ENCODE assay signal across 26 cellular contexts in genomic region chr14:37550511-37550910, GRCh38. TPM values are rescaled to one million over a fixed set of nuclear protein-coding genes. Genes with fewer than 3 reads are reported as not detected.
DNase-seq lines count a peak whose midpoint lies in the region; ATAC-seq, FAIRE-seq and TF ChIP-seq lines count a peak whose summit lies in the region.
"Had no signal": no experiment of that assay in that cellular context is flagged by ENCODE, and none has a peak within 500 bp of the region (broad histone marks: within the 10 kb centered on the region; RNA-seq: fewer than 3 reads in every experiment).

No MANE protein-coding gene starts in this region.

- no peak overlapping the region for H3K14ac ChIP-seq in IMR-90 (replicated peaks; ENCODE audit: low read depth, low read length)

- H3K56ac ChIP-seq in IMR-90 (ENCODE audit: extremely low read depth, insufficient read depth, low read length): no peak overlapping the region

- H3K36me3 Mint-ChIP-seq in MCF 10A (ENCODE audit: insufficient read depth, unreplicated experiment): no peaks in the 10 kb centered on the region
- no peaks in the 10 kb centered on the region for H3K36me3 Mint-ChIP-seq in CD4-positive, alpha-beta memory T cell
- H3K36me3 Mint-ChIP-seq: CD4-positive, CD25-positive, alpha-beta regulatory T cell; natural killer cell treated with Interleukin-12 subunit alpha and Interleukin-12 subunit beta and Interleukin-15 and Interleukin-18, amount 100 ng/mL, for 72 hours had no signal

- no peaks in the 10 kb centered on the region for H3K9me3 Mint-ChIP-seq in MCF 10A (ENCODE audit: unreplicated experiment)
- H3K9me3 Mint-ChIP-seq in CD4-positive, alpha-beta memory T cell: peaks cover 0 to 16% (median 10%) of the 10 kb centered on the region in 8 donors

- no peak overlapping the region for H3K4me2 ChIP-seq in IMR-90 (ENCODE audit: low read depth, low read length)

- H3K4me1 ChIP-seq in IMR-90 (ENCODE audit: control insufficient read depth, insufficient read depth, low read length) (peaks cover 2% of the 10 kb centered on the region; the same call in 1 of the 2 replicates), pancreas (peaks cover 0 to 12% (median 7%) of the 10 kb centered on the region in 3 donors), left ventricle myocardium inferior (no peaks in the 10 kb centered on the region)
- H3K4me1 ChIP-seq in CD4-positive, alpha-beta memory T cell (ENCODE audit: insufficient read depth, low read length): no peaks in the 10 kb centered on the region

- no peak for TF ChIP-seq RAD21 in IMR-90 (IDR thresholded peaks at IDR 0.05; ENCODE audit: low read length)

- H3K18ac ChIP-seq in IMR-90 (ENCODE audit: low read depth, low read length): no peak overlapping the region

- H4K8ac ChIP-seq in IMR-90 (ENCODE audit: low read depth in 2 of 2, low read length in 2 of 2): no peak overlapping the region

- H3K9ac ChIP-seq in IMR-90 (ENCODE audit: low read depth, low read length): no peak overlapping the region

- no peak for TF ChIP-seq POLR2A in IMR-90 (IDR thresholded peaks at IDR 0.05; ENCODE audit: low read depth, low read length)

- no peak overlapping the region for H3K4ac ChIP-seq in IMR-90 (ENCODE audit: low read depth, low read length)

- no peak overlapping the region for H4K91ac ChIP-seq in IMR-90 (ENCODE audit: insufficient read depth, low read depth, low read length)

- H3K36me3 ChIP-seq in BJ (ENCODE audit: control insufficient read depth, insufficient read depth, low read length) (no peaks in the 10 kb centered on the region), IMR-90 (ENCODE audit: control insufficient read depth, insufficient read depth, low read length) (no peaks in the 10 kb centered on the region), pancreas (no peaks in the 10 kb centered on the region), left ventricle myocardium inferior (peaks cover 5% of the 10 kb centered on the region)
- H3K36me3 ChIP-seq in CD4-positive, alpha-beta memory T cell (ENCODE audit: insufficient read depth, low read length): no peaks in the 10 kb centered on the region

- no peak overlapping the region for H2AK9ac ChIP-seq in IMR-90 (replicated peaks; ENCODE audit: low read depth, low read length, poor library complexity)

- POLR2A ChIA-PET in BJ (lab: Charles Lee): interaction anchor here (0.6 kb wide), 1 partner anchor 106 kb away, joined by 4 read pairs; no protein-coding TSS in a partner anchor
- POLR2A ChIA-PET in IMR-90 (lab: Charles Lee; ENCODE audit: unreplicated experiment): no interaction called here
- POLR2A ChIA-PET in MCF 10A (lab: Yijun Ruan, JAX): interaction anchor here (0.7 to 1.1 kb wide), 2 partner anchors 13 to 19 kb away, joined by 3 read pairs; no protein-coding TSS in a partner anchor
- POLR2A ChIA-PET in CD4-positive, alpha-beta memory T cell (lab: Charles Lee; ENCODE audit: partially characterized antibody): no interaction called here

- H3K4me3 ChIP-seq in BJ (ENCODE audit: low read depth, low read length): no peak overlapping the region
- no peak overlapping the region for H3K4me3 ChIP-seq in IMR-90 (ENCODE audit: insufficient read depth, low read depth, low read length)
- H3K4me3 ChIP-seq in choroid plexus epithelial cell (ENCODE audit: low read depth, low read length): no peak overlapping the region
- no peak overlapping the region for H3K4me3 ChIP-seq in pancreas
- no peak overlapping the region for H3K4me3 ChIP-seq in left ventricle myocardium inferior
- H3K4me3 ChIP-seq in CD4-positive, alpha-beta memory T cell (ENCODE audit: low read length in 2 of 2): no peak overlapping the region

- peak; percentile 87 for ATAC-seq in IMR-90 (ENCODE audit: low read depth)
- ATAC-seq in pancreas: no peak
- ATAC-seq: natural killer cell treated with Interleukin-12 subunit alpha and Interleukin-12 subunit beta and Interleukin-15 and Interleukin-18, amount 100 ng/mL, for 72 hours had no signal

- no TSS peak for BruUV-seq in IMR-90 (replicated peaks; lab: Mats Ljungman, UMichigan)
- BruUV-seq in MCF 10A (replicated peaks; lab: Mats Ljungman, UMichigan): no TSS peak

- H3K4me3 Mint-ChIP-seq in MCF 10A (ENCODE audit: unreplicated experiment): no peak overlapping the region
- no peak overlapping the region for H3K4me3 Mint-ChIP-seq in CD4-positive, alpha-beta memory T cell
- H3K4me3 Mint-ChIP-seq: CD4-positive, CD25-positive, alpha-beta regulatory T cell; natural killer cell treated with Interleukin-12 subunit alpha and Interleukin-12 subunit beta and Interleukin-15 and Interleukin-18, amount 100 ng/mL, for 72 hours; stimulated activated naive CD8-positive, alpha-beta T cell treated with anti-CD3 and anti-CD28 coated beads, Interleukin-15, Interleukin-2, amounts not matched to agents 100 ng/mL and 50 ng/mL, for 24 hours had no signal

- H2AK5ac ChIP-seq in IMR-90 (ENCODE audit: low read depth, low read length): no peak overlapping the region

- CTCF ChIA-PET in BJ (lab: Yijun Ruan, JAX): no interaction called here
- CTCF ChIA-PET in IMR-90 (lab: Yijun Ruan, JAX): no interaction called here
- CTCF ChIA-PET in MCF 10A (lab: Yijun Ruan, JAX): no interaction called here
- CTCF ChIA-PET in CD4-positive, alpha-beta memory T cell (lab: Charles Lee; ENCODE audit: partially characterized antibody): no interaction called here

- no peak overlapping the region for H4K5ac ChIP-seq in IMR-90 (ENCODE audit: low read depth, low read length)

- no peak overlapping the region for H3K27ac Mint-ChIP-seq in MCF 10A (ENCODE audit: low read depth, unreplicated experiment)
- H3K27ac Mint-ChIP-seq in CD4-positive, alpha-beta memory T cell: no peak overlapping the region
- H3K27ac Mint-ChIP-seq: CD4-positive, CD25-positive, alpha-beta regulatory T cell; natural killer cell treated with Interleukin-12 subunit alpha and Interleukin-12 subunit beta and Interleukin-15 and Interleukin-18, amount 100 ng/mL, for 72 hours; stimulated activated naive CD8-positive, alpha-beta T cell treated with anti-CD3 and anti-CD28 coated beads, Interleukin-15, Interleukin-2, amounts not matched to agents 100 ng/mL and 50 ng/mL, for 24 hours had no signal

- no peak overlapping the region for H3K27ac ChIP-seq in IMR-90 (ENCODE audit: insufficient read depth, low read length)
- H3K27ac ChIP-seq in pancreas: no peak overlapping the region
- H3K27ac ChIP-seq in left ventricle myocardium inferior (replicated peaks): no peak overlapping the region
- no peak overlapping the region for H3K27ac ChIP-seq in CD4-positive, alpha-beta memory T cell (ENCODE audit: low read depth, low read length)

- H3K9me1 ChIP-seq in IMR-90 (ENCODE audit: insufficient read depth, low read length): peaks cover 3% of the 10 kb centered on the region; the same call in 1 of the 2 replicates

- DNase-seq in BJ (ENCODE audit: low read depth): peak; percentile 78
- peak; percentile 88 for DNase-seq in IMR-90
- DNase-seq in choroid plexus epithelial cell (ENCODE audit: low read depth): peak; percentile 81
- DNase-seq in pancreas: no peak
- DNase-seq in left ventricle myocardium inferior: no peak
- no peak for DNase-seq in MCF 10A (ENCODE audit: unreplicated experiment)
- no peak for DNase-seq in CD4-positive, alpha-beta memory T cell
- DNase-seq in AML-193 (lab: John Stamatoyannopoulos, UW): no peak
- DNase-seq: activated CD4-positive, alpha-beta T cell treated with anti-CD3 and anti-CD28 coated beads, Interleukin-2, amount 50 U/mL, for 1 hour; activated CD8-positive, alpha-beta memory T cell treated with anti-CD3 and anti-CD28 coated beads, Interleukin-2, amount 50 U/mL, for 48 hours; activated effector memory CD4-positive, alpha-beta T cell treated with anti-CD3 and anti-CD28 coated beads, Interleukin-2, amount 50 U/mL, for 16 hours; amniotic stem cell; CD4-positive, CD25-positive, alpha-beta regulatory T cell; cerebellar nuclear complex; DMS153; effector memory CD4-positive, alpha-beta T cell; hippocampal formation; KG1; mesendoderm; NCI-H1105; NCI-H524 treated with DMSO at 0.1 percent for 48 hours; trophoblast cell had no signal

- H2BK5ac ChIP-seq in IMR-90 (ENCODE audit: low read depth, low read length, poor library complexity, severe bottlenecking): no peak overlapping the region

- FAIRE-seq in pancreas (lab: Jason Lieb, UNC): peak; percentile 17

- H3K27me3 ChIP-seq in BJ (ENCODE audit: control insufficient read depth, insufficient read depth, low read length) (no peaks in the 10 kb centered on the region), IMR-90 (ENCODE audit: control insufficient read depth, insufficient read depth, low read length) (no peaks in the 10 kb centered on the region), pancreas (peaks cover 0 to 3% (median 0%) of the 10 kb centered on the region in 4 donors), left ventricle myocardium inferior (ENCODE audit: low read depth) (no peaks in the 10 kb centered on the region)
- no peaks in the 10 kb centered on the region for H3K27me3 ChIP-seq in CD4-positive, alpha-beta memory T cell (ENCODE audit: insufficient read depth, low read length)

- no peak overlapping the region for H3K23ac ChIP-seq in IMR-90 (ENCODE audit: low read depth, low read length)

- TF ChIP-seq CTCF in BJ (IDR thresholded peaks at IDR 0.05; ENCODE audit: insufficient read depth, low read depth, low read length): no peak
- no peak for TF ChIP-seq CTCF in IMR-90 (conservative IDR thresholded peaks at IDR 0.05; ENCODE audit: low read depth, low read length)
- TF ChIP-seq CTCF in choroid plexus epithelial cell (conservative IDR thresholded peaks at IDR 0.05; ENCODE audit: low read depth, low read length): no peak
- no peak for TF ChIP-seq CTCF in pancreas (IDR thresholded peaks at IDR 0.05)
- no peak for TF ChIP-seq CTCF in left ventricle myocardium inferior (IDR thresholded peaks at IDR 0.05; ENCODE audit: borderline replicate concordance)
- no peak for TF ChIP-seq CTCF in MCF 10A (IDR thresholded peaks at IDR 0.05; ENCODE audit: unreplicated experiment)

- H3K79me1 ChIP-seq in IMR-90 (ENCODE audit: low read depth in 1 of 2, low read length in 2 of 2): no peaks in the 10 kb centered on the region

- in situ Hi-C loops in IMR-90 (cut with MboI; ENCODE audit: low sequenced_read_pairs): no loop called here

- peaks cover 4% of the 10 kb centered on the region; the same call in 1 of the 2 replicates for H3K9me3 ChIP-seq in IMR-90 (ENCODE audit: control insufficient read depth, insufficient read depth, low read length)
- no peaks in the 10 kb centered on the region for H3K9me3 ChIP-seq in pancreas
- H3K9me3 ChIP-seq in left ventricle myocardium inferior (replicated peaks): peaks cover 22% of the 10 kb centered on the region
- peaks cover 0 to 3% of the 10 kb centered on the region in 2 donors for H3K9me3 ChIP-seq in CD4-positive, alpha-beta memory T cell (ENCODE audit: control insufficient read depth in 1 of 2, low read length in 2 of 2)

- H2AFZ ChIP-seq in IMR-90 (replicated peaks; ENCODE audit: low read length, poor library complexity): no peak overlapping the region

- dilution Hi-C loops in IMR-90 (cut with HindIII; ENCODE audit: low sequenced_read_pairs, unreplicated experiment): no loop called here

- intact Hi-C loops in IMR-90 (cut with micrococcal nuclease): no loop called here
- intact Hi-C loops in pancreas (cut with DNase I): no loop called here
- intact Hi-C loops in left ventricle myocardium inferior (cut with micrococcal nuclease): no loop called here
- intact Hi-C loops in MCF 10A (cut with micrococcal nuclease): no loop called here
- intact Hi-C loops in CD4-positive, alpha-beta memory T cell (cut with micrococcal nuclease): no loop called here

- no peaks in the 10 kb centered on the region for H4K20me1 ChIP-seq in IMR-90 (ENCODE audit: insufficient read depth, low read length)

- H3K27me3 Mint-ChIP-seq in MCF 10A (ENCODE audit: insufficient read depth, unreplicated experiment): no peaks in the 10 kb centered on the region
- H3K27me3 Mint-ChIP-seq in CD4-positive, alpha-beta memory T cell: no peaks in the 10 kb centered on the region
- H3K27me3 Mint-ChIP-seq: CD4-positive, CD25-positive, alpha-beta regulatory T cell; natural killer cell treated with Interleukin-12 subunit alpha and Interleukin-12 subunit beta and Interleukin-15 and Interleukin-18, amount 100 ng/mL, for 72 hours; stimulated activated naive CD8-positive, alpha-beta T cell treated with anti-CD3 and anti-CD28 coated beads, Interleukin-15, Interleukin-2, amounts not matched to agents 100 ng/mL and 50 ng/mL, for 24 hours had no signal

- no peak overlapping the region for H2BK15ac ChIP-seq in IMR-90 (ENCODE audit: low read depth, low read length)

- H3K4me1 Mint-ChIP-seq in MCF 10A (ENCODE audit: insufficient read depth, unreplicated experiment): no peaks in the 10 kb centered on the region
- no peaks in the 10 kb centered on the region for H3K4me1 Mint-ChIP-seq in CD4-positive, alpha-beta memory T cell
- H3K4me1 Mint-ChIP-seq: CD4-positive, CD25-positive, alpha-beta regulatory T cell had no signal

- H2BK20ac ChIP-seq in IMR-90 (ENCODE audit: low read depth, low read length): no peak overlapping the region

- no CpG with 5 or more reads among the region's 5 CpGs for WGBS in IMR-90 (ENCODE audit: extremely low coverage in 2 of 2, insufficient read length in 1 of 2), 2 experiments
- 61 to 72% methylated on average over 5 of the region's 5 CpGs for WGBS in pancreas, 2 donors

- H2BK120ac ChIP-seq in IMR-90 (ENCODE audit: low read depth, low read length): no peak overlapping the region

RNA-seq across cellular contexts. Expression of gene FOXA1, which starts 44.5 kb away (rescaled TPM):
- 0.04 and 0.10 TPM in 2 replicates for polyA plus RNA-seq in BJ (2011; rRNA removed)
- polyA minus RNA-seq in BJ (2011; rRNA and poly(A)+ RNA removed): 0.09 TPM in 1 of 2 replicates, not detected in the other
- total RNA-seq in IMR-90 (2012; rRNA removed): under 0.01 and 0.18 TPM in 2 replicates
- 0.09 and 0.31 TPM in 2 replicates for polyA plus RNA-seq in IMR-90 (2012; rRNA removed)
- 0.04 and 0.36 TPM in 2 replicates for polyA plus RNA-seq in IMR-90 (2012; cell fraction: cytosol; rRNA removed)
- polyA plus RNA-seq in IMR-90 (2012; cell fraction: nucleus; rRNA removed; ENCODE audit: low replicate concordance): 0.30 and 0.38 TPM in 2 replicates
- 1 to 10 TPM in 1 of 6 donors, under 1 TPM in 5; 0.34 to 1.4 (median 0.53) TPM for total RNA-seq in pancreas
- polyA plus RNA-seq in pancreas: under 1 TPM; 0.12 to 0.15 TPM
- not detected for total RNA-seq in left ventricle myocardium inferior
- total RNA-seq in MCF 10A (2022): 8.6 and 11.2 TPM in 2 replicates
- total RNA-seq in CD4-positive, alpha-beta memory T cell: not detected
- not detected for polyA plus RNA-seq in CD4-positive, alpha-beta memory T cell
- total RNA-seq: natural killer cell treated with Interleukin-12 subunit alpha and Interleukin-12 subunit beta and Interleukin-15 and Interleukin-18, amount 100 ng/mL, for 72 hours; skeletal muscle tissue; T-helper 1 cell treated with Interleukin-12 subunit alpha and Interleukin-12 subunit beta and Interleukin-4 antibody, amounts not matched to agents 30 ng/mL and 1 ng/mL, for 36 hours had no signal
- polyA plus RNA-seq: CD4-positive, CD25-positive, alpha-beta regulatory T cell had no signal

RNA-seq across cellular contexts. Expression of gene TTC6, which starts 44.9 kb away (rescaled TPM):
- polyA plus RNA-seq in BJ (2011; rRNA removed) (not detected in 2 replicates), IMR-90 (2012; rRNA removed) (0.12 TPM in 1 of 2 replicates, not detected in the other), pancreas (under 1 TPM in 1 of 2 donors, not detected in 1; under 0.01 TPM)
- polyA minus RNA-seq in BJ (2011; rRNA and poly(A)+ RNA removed): 0.05 TPM in 1 of 2 replicates, not detected in the other
- total RNA-seq in IMR-90 (2012; rRNA removed) (under 0.01 TPM in 2 replicates), pancreas (under 1 TPM in 4 of 6 donors, not detected in 2; 0.04 to 0.43 (median 0.22) TPM), left ventricle myocardium inferior (not detected), MCF 10A (2022) (0.96 and 0.98 TPM in 2 replicates)
- polyA plus RNA-seq in IMR-90 (2012; cell fraction: cytosol; rRNA removed): not detected in 2 replicates
- polyA plus RNA-seq in IMR-90 (2012; cell fraction: nucleus; rRNA removed; ENCODE audit: low replicate concordance): 0.04 and 0.07 TPM in 2 replicates
- total RNA-seq in CD4-positive, alpha-beta memory T cell: not detected
- polyA plus RNA-seq in CD4-positive, alpha-beta memory T cell: not detected
- total RNA-seq: CD4-positive, CD25-positive, alpha-beta regulatory T cell; natural killer cell treated with Interleukin-12 subunit alpha and Interleukin-12 subunit beta and Interleukin-15 and Interleukin-18, amount 100 ng/mL, for 72 hours; T-helper 1 cell treated with Interleukin-12 subunit alpha and Interleukin-12 subunit beta and Interleukin-4 antibody, amounts not matched to agents 30 ng/mL and 1 ng/mL, for 36 hours had no signal
- polyA plus RNA-seq: CD4-positive, CD25-positive, alpha-beta regulatory T cell had no signal

Comparison
In these comparisons a context has a peak if more than half of its experiments do, and no peak if none do; other contexts are left out.
1. DNase-seq: peak in BJ (single experiment), IMR-90 (single experiment) and choroid plexus epithelial cell (single experiment); none in pancreas (0 of 6), left ventricle myocardium inferior (single experiment), MCF 10A (single experiment), CD4-positive, alpha-beta memory T cell (0 of 5) and AML-193 (0 of 2).
2. POLR2A ChIA-PET loops: an anchor here in BJ (0.6 kb wide) and MCF 10A (0.7 to 1.1 kb wide); none called in IMR-90 and CD4-positive, alpha-beta memory T cell.